In the genomic region with DNA sequence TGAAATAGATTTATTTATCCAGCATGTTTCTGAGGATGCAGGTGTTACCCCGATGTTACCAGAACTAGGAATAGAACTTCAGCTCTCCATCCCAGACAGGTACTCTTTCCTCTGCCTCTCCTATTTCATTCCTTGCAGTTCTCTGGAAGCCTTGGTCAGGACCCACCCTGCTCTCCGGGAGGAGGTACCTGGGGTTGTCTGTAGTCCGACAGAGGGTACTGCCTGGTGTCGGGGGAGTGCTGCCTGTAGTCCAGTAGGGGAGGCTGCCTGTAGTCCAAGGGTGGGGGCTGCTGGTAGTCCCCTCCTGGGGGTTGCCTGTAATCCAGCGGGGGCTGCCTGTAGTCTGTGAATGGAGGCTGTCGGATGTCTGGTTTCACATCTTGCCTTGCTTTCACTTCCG, we compare ENCODE assay signal across 20 cellular contexts.
DNase-seq lines count a peak whose midpoint lies in the region; ATAC-seq and TF ChIP-seq lines count a peak whose summit lies in the region.
"Had no signal": no experiment of that assay in that cellular context is flagged by ENCODE, and none has a peak within 500 bp of the region (broad histone marks: within the 10 kb centered on the region; RNA-seq: fewer than 3 reads in every experiment).

No MANE protein-coding gene starts in this region.

- H3K27ac ChIP-seq in IMR-90 (ENCODE audit: insufficient read depth, low read length), result no peak overlapping the region
- no peak overlapping the region for H3K27ac ChIP-seq in neuronal stem cell (replicated peaks; ENCODE audit: low read length)
- H3K27ac ChIP-seq: BLaER1, C4-2B had no signal

- no peak overlapping the region for H3K4me3 ChIP-seq in IMR-90 (ENCODE audit: insufficient read depth, low read depth, low read length)
- no peak overlapping the region for H3K4me3 ChIP-seq in neuronal stem cell (ENCODE audit: low read length in 2 of 2)
- H3K4me3 ChIP-seq: BLaER1, GM12878 had no signal

- CTCF ChIA-PET in IMR-90 (lab: Yijun Ruan, JAX), result no interaction called here

- no peak overlapping the region for H3K23ac ChIP-seq in IMR-90 (ENCODE audit: low read depth, low read length)
- no peak overlapping the region for H3K23ac ChIP-seq in neuronal stem cell (ENCODE audit: low read depth, low read length, poor library complexity)

- in situ Hi-C loops in IMR-90 (cut with MboI; ENCODE audit: low sequenced_read_pairs), result loop anchor here (25.0 kb wide), 1 partner anchor 810 kb away; no protein-coding TSS in a partner anchor

- no peak overlapping the region for H2BK15ac ChIP-seq in IMR-90 (ENCODE audit: low read depth, low read length)
- H2BK15ac ChIP-seq in neuronal stem cell (ENCODE audit: low read length), result no peak overlapping the region

- H3K18ac ChIP-seq in IMR-90 (ENCODE audit: low read depth, low read length), result no peak overlapping the region; the same call in 1 of the 2 replicates
- H3K18ac ChIP-seq in neuronal stem cell (ENCODE audit: low read length), result peak overlapping the region; percentile 59

- no peak overlapping the region for H3K27ac Mint-ChIP-seq in CD14-positive monocyte
- H3K27ac Mint-ChIP-seq: B cell; CD4-positive, alpha-beta T cell; CD8-positive, alpha-beta memory T cell; H9; HFFc6 had no signal

- H2AFZ ChIP-seq in IMR-90 (replicated peaks; ENCODE audit: low read length, poor library complexity) (no peak overlapping the region), neuronal stem cell (ENCODE audit: low read length) (no peak overlapping the region)

- H3K9me3 ChIP-seq in IMR-90 (ENCODE audit: control insufficient read depth, insufficient read depth, low read length) (no peaks in the 10 kb centered on the region), neuronal stem cell (replicated peaks in 1 of 2; ENCODE audit: control insufficient read depth in 2 of 2, insufficient read depth in 1 of 2, low read depth in 1 of 2, low read length in 2 of 2) (no peaks in the 10 kb centered on the region)
- H3K9me3 ChIP-seq: BLaER1 had no signal

- 100% methylated on average over 1 of the region's 7 CpGs; no CpG with 5 or more reads in 1 of the 2 experiments for WGBS in IMR-90 (ENCODE audit: extremely low coverage in 2 of 2, insufficient read length in 1 of 2), 2 experiments
- whole genome bisulfite sequencing in neuronal stem cell (ENCODE audit: extremely low coverage in 2 of 2, insufficient read length in 2 of 2, insufficient replicate concordance in 1 of 2), 2 donors, result no CpG with 5 or more reads among the region's 7 CpGs

- no peak overlapping the region for H2AK9ac ChIP-seq in IMR-90 (replicated peaks; ENCODE audit: low read depth, low read length, poor library complexity)

- H2BK120ac ChIP-seq in IMR-90 (ENCODE audit: low read depth, low read length), result no peak overlapping the region
- H2BK120ac ChIP-seq in neuronal stem cell (ENCODE audit: low read depth, low read length), result no peak overlapping the region

- TF ChIP-seq CTCF in CD14-positive monocyte (IDR thresholded peaks at IDR 0.05), result no peak
- TF ChIP-seq CTCF in IMR-90 (conservative IDR thresholded peaks at IDR 0.05; ENCODE audit: low read depth, low read length), result no peak

- ATAC-seq in IMR-90 (ENCODE audit: low read depth) (no peak), GM18520 (IDR thresholded peaks at IDR 0.05; ENCODE audit: unreplicated experiment) (no peak)
- ATAC-seq: GM12878 had no signal

- no peak for TF ChIP-seq POLR2A in IMR-90 (IDR thresholded peaks at IDR 0.05; ENCODE audit: low read depth, low read length)

- 0 out of 2 replicates have a peak, but pooled peaks cover 3% of the 10 kb centered on the region for H3K9me1 ChIP-seq in IMR-90 (ENCODE audit: insufficient read depth, low read length)

- H3K36me3 ChIP-seq in IMR-90 (ENCODE audit: control insufficient read depth, insufficient read depth, low read length) (no peaks in the 10 kb centered on the region), neuronal stem cell (replicated peaks in 1 of 2; ENCODE audit: control insufficient read depth in 2 of 2, insufficient read depth in 2 of 2, low read length in 2 of 2) (peaks cover 0 to 3% of the 10 kb centered on the region in 2 donors)
- H3K36me3 ChIP-seq: BLaER1 had no signal

- no peaks in the 10 kb centered on the region for H3K27me3 ChIP-seq in IMR-90 (ENCODE audit: control insufficient read depth, insufficient read depth, low read length)
- no peaks in the 10 kb centered on the region for H3K27me3 ChIP-seq in neuronal stem cell (ENCODE audit: control insufficient read depth in 3 of 3, insufficient read depth in 3 of 3, low read depth in 1 of 3, low read length in 3 of 3)
- H3K27me3 ChIP-seq: BLaER1 had no signal

- POLR2A ChIA-PET in IMR-90 (lab: Charles Lee; ENCODE audit: unreplicated experiment), result no interaction called here

- H2BK20ac ChIP-seq in IMR-90 (ENCODE audit: low read depth, low read length), result peak overlapping the region; percentile 14; the same call in 1 of the 2 replicates

- H2AK5ac ChIP-seq in IMR-90 (ENCODE audit: low read depth, low read length) (no peak overlapping the region), neuronal stem cell (ENCODE audit: low read depth, low read length) (no peak overlapping the region)

- H3K4me1 ChIP-seq in IMR-90 (ENCODE audit: control insufficient read depth, insufficient read depth, low read length) (peaks cover 8% of the 10 kb centered on the region), neuronal stem cell (ENCODE audit: control insufficient read depth in 2 of 2, insufficient read depth in 1 of 2, low read depth in 1 of 2, low read length in 2 of 2) (peaks cover 0 to 3% of the 10 kb centered on the region in 2 donors)
- H3K4me1 ChIP-seq: BLaER1 had no signal

- BruUV-seq in IMR-90 (replicated peaks; lab: Mats Ljungman, UMichigan), result no TSS peak

- no peak overlapping the region for H2BK12ac ChIP-seq in neuronal stem cell (ENCODE audit: low read length)

- peaks cover 0 to 2% (median 0%) of the 10 kb centered on the region in 3 donors for H3K27me3 Mint-ChIP-seq in CD14-positive monocyte (ENCODE audit: low read depth in 3 of 3)
- H3K27me3 Mint-ChIP-seq: CD8-positive, alpha-beta memory T cell had no signal

- H3K9ac ChIP-seq in IMR-90 (ENCODE audit: low read depth, low read length) (no peak overlapping the region), neuronal stem cell (ENCODE audit: low read depth, low read length, poor library complexity) (no peak overlapping the region)
- H3K9ac ChIP-seq: BLaER1 had no signal

- H4K8ac ChIP-seq in IMR-90 (ENCODE audit: low read depth in 2 of 2, low read length in 2 of 2) (no peak overlapping the region), neuronal stem cell (ENCODE audit: low read depth, low read length) (no peak overlapping the region)

- intact Hi-C loops in CD14-positive monocyte (cut with micrococcal nuclease), result no loop called here
- intact Hi-C loops in IMR-90 (cut with micrococcal nuclease), result no loop called here

- H3K4me3 Mint-ChIP-seq in CD14-positive monocyte, result no peak overlapping the region
- H3K4me3 Mint-ChIP-seq: B cell; CD4-positive, alpha-beta T cell; CD8-positive, alpha-beta memory T cell; H9; HFFc6 had no signal

- no peak for TF ChIP-seq RAD21 in IMR-90 (IDR thresholded peaks at IDR 0.05; ENCODE audit: low read length)

- H4K91ac ChIP-seq in IMR-90 (ENCODE audit: insufficient read depth, low read depth, low read length) (no peak overlapping the region), neuronal stem cell (ENCODE audit: low read depth, low read length, poor library complexity) (no peak overlapping the region)

- H4K20me1 ChIP-seq in IMR-90 (ENCODE audit: insufficient read depth, low read length), result no peaks in the 10 kb centered on the region; the same call in 1 of the 2 replicates
- H4K20me1 ChIP-seq: BLaER1 had no signal

- no peak overlapping the region for H3K56ac ChIP-seq in IMR-90 (ENCODE audit: extremely low read depth, insufficient read depth, low read length)

- H3K4ac ChIP-seq in IMR-90 (ENCODE audit: low read depth, low read length), result no peak overlapping the region; the same call in 1 of the 2 replicates
- H3K4ac ChIP-seq in neuronal stem cell (ENCODE audit: low read length), result no peak overlapping the region

- H4K5ac ChIP-seq in IMR-90 (ENCODE audit: low read depth, low read length), result no peak overlapping the region

- no peaks in the 10 kb centered on the region for H3K9me3 Mint-ChIP-seq in CD14-positive monocyte
- H3K9me3 Mint-ChIP-seq: CD4-positive, alpha-beta T cell; CD8-positive, alpha-beta memory T cell; H9; HFFc6 had no signal

- dilution Hi-C loops in IMR-90 (cut with HindIII; ENCODE audit: low sequenced_read_pairs, unreplicated experiment), result no loop called here

- H3K14ac ChIP-seq in IMR-90 (replicated peaks; ENCODE audit: low read depth, low read length) (no peak overlapping the region), neuronal stem cell (ENCODE audit: low read length) (peak overlapping the region; percentile 64)

- H3K36me3 Mint-ChIP-seq in CD14-positive monocyte, result no peaks in the 10 kb centered on the region
- H3K36me3 Mint-ChIP-seq: CD8-positive, alpha-beta memory T cell had no signal

- DNase-seq in CD14-positive monocyte (ENCODE audit: low spot score) (peak; percentile 34), IMR-90 (no peak), iPS-NIHi11 (ENCODE audit: low spot score) (peak; percentile 34), neuronal stem cell (ENCODE audit: low spot score) (no peak), NOMO-1 treated with dmso at 0.1 percent for 144 hours (lab: John Stamatoyannopoulos, UW; ENCODE audit: unreplicated experiment) (no peak), HCEC 1CT (no peak), foreskin melanocyte (no peak)
- DNase-seq: CD4-positive, alpha-beta T cell; CD8-positive, alpha-beta memory T cell; DMS 273 treated with DMSO at 0.1 percent for 48 hours; DMS79; EL; GDM1; H9; HFFc6 had no signal

- H3K4me1 Mint-ChIP-seq in CD14-positive monocyte, result no peaks in the 10 kb centered on the region
- H3K4me1 Mint-ChIP-seq: B cell; CD8-positive, alpha-beta memory T cell had no signal

- H3K4me2 ChIP-seq in IMR-90 (ENCODE audit: low read depth, low read length) (no peak overlapping the region), neuronal stem cell (ENCODE audit: insufficient read depth, low read length, poor library complexity, severe bottlenecking) (no peak overlapping the region)
- H3K4me2 ChIP-seq: BLaER1 had no signal

- H2BK5ac ChIP-seq in IMR-90 (ENCODE audit: low read depth, low read length, poor library complexity, severe bottlenecking) (no peak overlapping the region), neuronal stem cell (ENCODE audit: low read length) (no peak overlapping the region)

- no peaks in the 10 kb centered on the region for H3K79me1 ChIP-seq in IMR-90 (ENCODE audit: low read depth in 1 of 2, low read length in 2 of 2)
- H3K79me1 ChIP-seq in neuronal stem cell (ENCODE audit: low read depth, low read length), result no peaks in the 10 kb centered on the region

TF ChIP-seq in IMR-90, 13 proteins besides CTCF, POLR2A, EP300 and RAD21 (continues in another document):
- TF ChIP-seq CEBPB (IDR thresholded peaks at IDR 0.05; ENCODE audit: low read depth, low read length) (no peak), SMC3 (IDR thresholded peaks at IDR 0.05; ENCODE audit: low read depth, low read length) (no peak), RFX5 (IDR thresholded peaks at IDR 0.05; ENCODE audit: low read depth, low read length) (no peak), FOS (IDR thresholded peaks at IDR 0.05; ENCODE audit: low read depth, low read length) (no peak), MAZ (IDR thresholded peaks at IDR 0.05; ENCODE audit: borderline replicate concordance, low read depth, low read length) (no peak), RCOR1 (IDR thresholded peaks at IDR 0.05; ENCODE audit: insufficient replicate concordance, low read length) (no peak)

Comparison
In these comparisons a context has a peak if more than half of its experiments do, and no peak if none do; other contexts are left out.
1. DNase-seq: peak in CD14-positive monocyte (single experiment) and iPS-NIHi11 (single experiment); none in IMR-90 (single experiment), neuronal stem cell (single experiment), NOMO-1 treated with dmso at 0.1 percent for 144 hours (single experiment), HCEC 1CT (single experiment) and foreskin melanocyte (single experiment).